ENCODE assay signal across 1 cellular context in the genomic region with DNA sequence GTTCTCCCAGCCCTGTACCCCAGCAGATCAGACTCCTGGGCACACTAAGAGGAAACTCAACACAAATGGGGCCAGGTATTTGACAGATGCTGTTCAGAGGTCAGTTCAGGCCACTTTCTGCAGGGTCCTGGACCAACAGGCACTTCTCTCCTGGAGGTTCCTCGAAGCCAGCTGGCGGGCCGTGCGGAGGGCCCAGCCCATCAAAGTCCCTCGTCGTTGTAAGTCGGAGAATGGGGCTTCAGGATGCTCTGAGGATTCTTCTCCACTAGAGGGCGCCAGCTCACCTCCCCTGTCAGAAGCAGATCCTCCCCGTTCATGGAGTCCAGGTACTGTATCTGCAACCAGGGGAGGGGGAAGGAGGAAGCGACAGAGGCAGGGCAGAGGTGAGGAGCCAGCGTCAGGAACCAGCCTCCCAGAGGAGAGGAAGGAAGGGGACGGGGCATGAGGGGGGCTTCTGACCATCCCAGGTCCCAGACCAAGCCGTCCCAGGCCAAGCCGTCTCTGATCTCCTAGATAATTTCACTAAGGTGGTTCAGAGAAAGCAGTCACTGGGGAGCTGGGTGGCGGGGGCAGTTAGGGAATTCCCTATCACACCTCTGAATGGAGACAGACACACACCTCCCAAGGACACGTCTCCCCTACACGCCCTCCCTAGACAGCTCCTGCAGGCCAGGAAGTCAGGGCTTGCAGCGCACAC.
TF ChIP-seq lines count a peak whose summit lies in the region.

No MANE protein-coding gene starts in this region.

TF ChIP-seq in HepG2, 621 proteins besides CTCF, POLR2A, EP300 and RAD21 (continued from another document and continues in another):
- TF ChIP-seq, protein P1, sequence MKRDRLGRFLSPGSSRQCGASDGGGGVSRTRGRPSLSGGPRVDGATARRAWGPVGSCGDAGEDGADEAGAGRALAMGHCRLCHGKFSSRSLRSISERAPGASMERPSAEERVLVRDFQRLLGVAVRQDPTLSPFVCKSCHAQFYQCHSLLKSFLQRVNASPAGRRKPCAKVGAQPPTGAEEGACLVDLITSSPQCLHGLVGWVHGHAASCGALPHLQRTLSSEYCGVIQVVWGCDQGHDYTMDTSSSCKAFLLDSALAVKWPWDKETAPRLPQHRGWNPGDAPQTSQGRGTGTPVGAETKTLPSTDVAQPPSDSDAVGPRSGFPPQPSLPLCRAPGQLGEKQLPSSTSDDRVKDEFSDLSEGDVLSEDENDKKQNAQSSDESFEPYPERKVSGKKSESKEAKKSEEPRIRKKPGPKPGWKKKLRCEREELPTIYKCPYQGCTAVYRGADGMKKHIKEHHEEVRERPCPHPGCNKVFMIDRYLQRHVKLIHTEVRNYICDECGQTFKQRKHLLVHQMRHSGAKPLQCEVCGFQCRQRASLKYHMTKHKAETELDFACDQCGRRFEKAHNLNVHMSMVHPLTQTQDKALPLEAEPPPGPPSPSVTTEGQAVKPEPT (CRISPR knock-in tag; IDR thresholded peaks at IDR 0.05; ENCODE audit: low read depth) = no peak
- TF ChIP-seq ZNF629 (CRISPR knock-in tag; conservative IDR thresholded peaks at IDR 0.05) = peak; percentile 47
- TF ChIP-seq, protein P2, sequence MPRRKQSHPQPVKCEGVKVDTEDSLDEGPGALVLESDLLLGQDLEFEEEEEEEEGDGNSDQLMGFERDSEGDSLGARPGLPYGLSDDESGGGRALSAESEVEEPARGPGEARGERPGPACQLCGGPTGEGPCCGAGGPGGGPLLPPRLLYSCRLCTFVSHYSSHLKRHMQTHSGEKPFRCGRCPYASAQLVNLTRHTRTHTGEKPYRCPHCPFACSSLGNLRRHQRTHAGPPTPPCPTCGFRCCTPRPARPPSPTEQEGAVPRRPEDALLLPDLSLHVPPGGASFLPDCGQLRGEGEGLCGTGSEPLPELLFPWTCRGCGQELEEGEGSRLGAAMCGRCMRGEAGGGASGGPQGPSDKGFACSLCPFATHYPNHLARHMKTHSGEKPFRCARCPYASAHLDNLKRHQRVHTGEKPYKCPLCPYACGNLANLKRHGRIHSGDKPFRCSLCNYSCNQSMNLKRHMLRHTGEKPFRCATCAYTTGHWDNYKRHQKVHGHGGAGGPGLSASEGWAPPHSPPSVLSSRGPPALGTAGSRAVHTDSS (CRISPR knock-in tag; conservative IDR thresholded peaks at IDR 0.05) = no peak
- TF ChIP-seq NCOA5 (CRISPR knock-in tag; IDR thresholded peaks at IDR 0.05) = no peak
- no peak for TF ChIP-seq TARDBP (CRISPR knock-in tag; IDR thresholded peaks at IDR 0.05)
- TF ChIP-seq GTF2F1 (IDR thresholded peaks at IDR 0.05; ENCODE audit: low read length) = 0 out of 2 replicates have a peak, but pooled peaks have one; percentile 51
- TF ChIP-seq FOXC1 (CRISPR knock-in tag; IDR thresholded peaks at IDR 0.05; ENCODE audit: borderline replicate concordance) = 0 out of 2 replicates have a peak, but pooled peaks have one; percentile 32
- TF ChIP-seq NBN (conservative IDR thresholded peaks at IDR 0.05) = no peak
- no peak for TF ChIP-seq ZNF678 (CRISPR knock-in tag; IDR thresholded peaks at IDR 0.05)
- no peak for TF ChIP-seq STAT5B (CRISPR knock-in tag; IDR thresholded peaks at IDR 0.05)
- TF ChIP-seq TRIM24 (CRISPR knock-in tag; IDR thresholded peaks at IDR 0.05) = no peak
- TF ChIP-seq NAIF1 (CRISPR knock-in tag; IDR thresholded peaks at IDR 0.05; ENCODE audit: borderline replicate concordance) = no peak
- TF ChIP-seq, protein P3, sequence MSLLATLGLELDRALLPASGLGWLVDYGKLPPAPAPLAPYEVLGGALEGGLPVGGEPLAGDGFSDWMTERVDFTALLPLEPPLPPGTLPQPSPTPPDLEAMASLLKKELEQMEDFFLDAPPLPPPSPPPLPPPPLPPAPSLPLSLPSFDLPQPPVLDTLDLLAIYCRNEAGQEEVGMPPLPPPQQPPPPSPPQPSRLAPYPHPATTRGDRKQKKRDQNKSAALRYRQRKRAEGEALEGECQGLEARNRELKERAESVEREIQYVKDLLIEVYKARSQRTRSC (CRISPR knock-in tag; IDR thresholded peaks at IDR 0.05; ENCODE audit: low read depth) = no peak
- TF ChIP-seq, protein P4, sequence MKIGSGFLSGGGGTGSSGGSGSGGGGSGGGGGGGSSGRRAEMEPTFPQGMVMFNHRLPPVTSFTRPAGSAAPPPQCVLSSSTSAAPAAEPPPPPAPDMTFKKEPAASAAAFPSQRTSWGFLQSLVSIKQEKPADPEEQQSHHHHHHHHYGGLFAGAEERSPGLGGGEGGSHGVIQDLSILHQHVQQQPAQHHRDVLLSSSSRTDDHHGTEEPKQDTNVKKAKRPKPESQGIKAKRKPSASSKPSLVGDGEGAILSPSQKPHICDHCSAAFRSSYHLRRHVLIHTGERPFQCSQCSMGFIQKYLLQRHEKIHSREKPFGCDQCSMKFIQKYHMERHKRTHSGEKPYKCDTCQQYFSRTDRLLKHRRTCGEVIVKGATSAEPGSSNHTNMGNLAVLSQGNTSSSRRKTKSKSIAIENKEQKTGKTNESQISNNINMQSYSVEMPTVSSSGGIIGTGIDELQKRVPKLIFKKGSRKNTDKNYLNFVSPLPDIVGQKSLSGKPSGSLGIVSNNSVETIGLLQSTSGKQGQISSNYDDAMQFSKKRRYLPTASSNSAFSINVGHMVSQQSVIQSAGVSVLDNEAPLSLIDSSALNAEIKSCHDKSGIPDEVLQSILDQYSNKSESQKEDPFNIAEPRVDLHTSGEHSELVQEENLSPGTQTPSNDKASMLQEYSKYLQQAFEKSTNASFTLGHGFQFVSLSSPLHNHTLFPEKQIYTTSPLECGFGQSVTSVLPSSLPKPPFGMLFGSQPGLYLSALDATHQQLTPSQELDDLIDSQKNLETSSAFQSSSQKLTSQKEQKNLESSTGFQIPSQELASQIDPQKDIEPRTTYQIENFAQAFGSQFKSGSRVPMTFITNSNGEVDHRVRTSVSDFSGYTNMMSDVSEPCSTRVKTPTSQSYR (CRISPR knock-in tag; IDR thresholded peaks at IDR 0.05; ENCODE audit: borderline replicate concordance) = peak; percentile 24; the same call in 1 of the 2 replicates
- no peak for TF ChIP-seq ARNTL (CRISPR knock-in tag; IDR thresholded peaks at IDR 0.05)
- peak; percentile 56; the same call in 1 of the 2 replicates for TF ChIP-seq RXRA (CRISPR knock-in tag; IDR thresholded peaks at IDR 0.05)
- no peak for TF ChIP-seq ZNF232 (CRISPR knock-in tag; IDR thresholded peaks at IDR 0.05; ENCODE audit: borderline replicate concordance)
- no peak for TF ChIP-seq ZNF33B (CRISPR knock-in tag; IDR thresholded peaks at IDR 0.05)
- TF ChIP-seq ZNF567 (CRISPR knock-in tag; IDR thresholded peaks at IDR 0.05; ENCODE audit: borderline replicate concordance) = no peak
- TF ChIP-seq, protein P5, sequence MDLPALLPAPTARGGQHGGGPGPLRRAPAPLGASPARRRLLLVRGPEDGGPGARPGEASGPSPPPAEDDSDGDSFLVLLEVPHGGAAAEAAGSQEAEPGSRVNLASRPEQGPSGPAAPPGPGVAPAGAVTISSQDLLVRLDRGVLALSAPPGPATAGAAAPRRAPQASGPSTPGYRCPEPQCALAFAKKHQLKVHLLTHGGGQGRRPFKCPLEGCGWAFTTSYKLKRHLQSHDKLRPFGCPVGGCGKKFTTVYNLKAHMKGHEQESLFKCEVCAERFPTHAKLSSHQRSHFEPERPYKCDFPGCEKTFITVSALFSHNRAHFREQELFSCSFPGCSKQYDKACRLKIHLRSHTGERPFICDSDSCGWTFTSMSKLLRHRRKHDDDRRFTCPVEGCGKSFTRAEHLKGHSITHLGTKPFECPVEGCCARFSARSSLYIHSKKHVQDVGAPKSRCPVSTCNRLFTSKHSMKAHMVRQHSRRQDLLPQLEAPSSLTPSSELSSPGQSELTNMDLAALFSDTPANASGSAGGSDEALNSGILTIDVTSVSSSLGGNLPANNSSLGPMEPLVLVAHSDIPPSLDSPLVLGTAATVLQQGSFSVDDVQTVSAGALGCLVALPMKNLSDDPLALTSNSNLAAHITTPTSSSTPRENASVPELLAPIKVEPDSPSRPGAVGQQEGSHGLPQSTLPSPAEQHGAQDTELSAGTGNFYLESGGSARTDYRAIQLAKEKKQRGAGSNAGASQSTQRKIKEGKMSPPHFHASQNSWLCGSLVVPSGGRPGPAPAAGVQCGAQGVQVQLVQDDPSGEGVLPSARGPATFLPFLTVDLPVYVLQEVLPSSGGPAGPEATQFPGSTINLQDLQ (CRISPR knock-in tag; IDR thresholded peaks at IDR 0.05) = no peak
- TF ChIP-seq EHMT2 (IDR thresholded peaks at IDR 0.05; ENCODE audit: borderline replicate concordance, low read depth, low read length) = no peak
- TF ChIP-seq, protein P6, sequence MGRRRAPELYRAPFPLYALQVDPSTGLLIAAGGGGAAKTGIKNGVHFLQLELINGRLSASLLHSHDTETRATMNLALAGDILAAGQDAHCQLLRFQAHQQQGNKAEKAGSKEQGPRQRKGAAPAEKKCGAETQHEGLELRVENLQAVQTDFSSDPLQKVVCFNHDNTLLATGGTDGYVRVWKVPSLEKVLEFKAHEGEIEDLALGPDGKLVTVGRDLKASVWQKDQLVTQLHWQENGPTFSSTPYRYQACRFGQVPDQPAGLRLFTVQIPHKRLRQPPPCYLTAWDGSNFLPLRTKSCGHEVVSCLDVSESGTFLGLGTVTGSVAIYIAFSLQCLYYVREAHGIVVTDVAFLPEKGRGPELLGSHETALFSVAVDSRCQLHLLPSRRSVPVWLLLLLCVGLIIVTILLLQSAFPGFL (CRISPR knock-in tag; IDR thresholded peaks at IDR 0.05) = no peak
- TF ChIP-seq CBX2 (IDR thresholded peaks at IDR 0.05; ENCODE audit: low read depth, low read length) = no peak
- no peak for TF ChIP-seq CBX2 (CRISPR knock-in tag; IDR thresholded peaks at IDR 0.05; ENCODE audit: low read depth)
- peak; percentile 61; the same call in 1 of the 2 replicates for TF ChIP-seq ZKSCAN8 (CRISPR knock-in tag; IDR thresholded peaks at IDR 0.05; ENCODE audit: borderline replicate concordance)
- TF ChIP-seq ZBTB38 (CRISPR knock-in tag; IDR thresholded peaks at IDR 0.05) = 0 out of 2 replicates have a peak, but pooled peaks have one; percentile 52
- TF ChIP-seq JARID2 (CRISPR knock-in tag; IDR thresholded peaks at IDR 0.05; ENCODE audit: insufficient replicate concordance) = no peak
- TF ChIP-seq ATF7 (IDR thresholded peaks at IDR 0.05) = no peak
- no peak for TF ChIP-seq ATF7 (CRISPR knock-in tag; IDR thresholded peaks at IDR 0.05)
- peak; percentile 90; the same call in 1 of the 2 replicates for TF ChIP-seq TSC22D2 (CRISPR knock-in tag; IDR thresholded peaks at IDR 0.05; ENCODE audit: borderline replicate concordance)
- no peak for TF ChIP-seq HNRNPK (IDR thresholded peaks at IDR 0.05; ENCODE audit: low read depth, low read length, poor library complexity, severe bottlenecking)
- no peak for TF ChIP-seq ZNF546 (CRISPR knock-in tag; conservative IDR thresholded peaks at IDR 0.05)
- TF ChIP-seq RBM39 (IDR thresholded peaks at IDR 0.05; ENCODE audit: low read depth, low read length, poor library complexity, severe bottlenecking) = peak; percentile 83
- TF ChIP-seq, protein P7, sequence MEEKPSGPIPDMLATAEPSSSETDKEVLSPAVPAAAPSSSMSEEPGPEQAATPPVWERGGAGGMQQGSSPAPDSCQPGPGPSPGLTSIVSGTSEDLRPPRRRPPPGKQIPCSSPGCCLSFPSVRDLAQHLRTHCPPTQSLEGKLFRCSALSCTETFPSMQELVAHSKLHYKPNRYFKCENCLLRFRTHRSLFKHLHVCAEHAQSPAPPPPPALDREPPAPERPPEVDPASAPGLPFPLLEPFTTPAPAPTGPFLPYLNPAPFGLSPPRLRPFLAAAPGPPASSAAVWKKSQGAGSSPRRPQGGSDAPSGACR (CRISPR knock-in tag; IDR thresholded peaks at IDR 0.05) = no peak
- TF ChIP-seq, protein P8, sequence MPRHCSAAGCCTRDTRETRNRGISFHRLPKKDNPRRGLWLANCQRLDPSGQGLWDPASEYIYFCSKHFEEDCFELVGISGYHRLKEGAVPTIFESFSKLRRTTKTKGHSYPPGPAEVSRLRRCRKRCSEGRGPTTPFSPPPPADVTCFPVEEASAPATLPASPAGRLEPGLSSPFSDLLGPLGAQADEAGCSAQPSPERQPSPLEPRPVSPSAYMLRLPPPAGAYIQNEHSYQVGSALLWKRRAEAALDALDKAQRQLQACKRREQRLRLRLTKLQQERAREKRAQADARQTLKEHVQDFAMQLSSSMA (CRISPR knock-in tag; IDR thresholded peaks at IDR 0.05) = peak; percentile 78; the same call in 1 of the 2 replicates
- TF ChIP-seq, protein P9, sequence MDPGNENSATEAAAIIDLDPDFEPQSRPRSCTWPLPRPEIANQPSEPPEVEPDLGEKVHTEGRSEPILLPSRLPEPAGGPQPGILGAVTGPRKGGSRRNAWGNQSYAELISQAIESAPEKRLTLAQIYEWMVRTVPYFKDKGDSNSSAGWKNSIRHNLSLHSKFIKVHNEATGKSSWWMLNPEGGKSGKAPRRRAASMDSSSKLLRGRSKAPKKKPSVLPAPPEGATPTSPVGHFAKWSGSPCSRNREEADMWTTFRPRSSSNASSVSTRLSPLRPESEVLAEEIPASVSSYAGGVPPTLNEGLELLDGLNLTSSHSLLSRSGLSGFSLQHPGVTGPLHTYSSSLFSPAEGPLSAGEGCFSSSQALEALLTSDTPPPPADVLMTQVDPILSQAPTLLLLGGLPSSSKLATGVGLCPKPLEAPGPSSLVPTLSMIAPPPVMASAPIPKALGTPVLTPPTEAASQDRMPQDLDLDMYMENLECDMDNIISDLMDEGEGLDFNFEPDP (CRISPR knock-in tag; conservative IDR thresholded peaks at IDR 0.05) = no peak
- no peak for TF ChIP-seq ONECUT2 (CRISPR knock-in tag; IDR thresholded peaks at IDR 0.05)
- peak; percentile 38 for TF ChIP-seq TBL1XR1 (IDR thresholded peaks at IDR 0.05; ENCODE audit: borderline replicate concordance, low read length, partially characterized antibody)
- TF ChIP-seq, protein P10, sequence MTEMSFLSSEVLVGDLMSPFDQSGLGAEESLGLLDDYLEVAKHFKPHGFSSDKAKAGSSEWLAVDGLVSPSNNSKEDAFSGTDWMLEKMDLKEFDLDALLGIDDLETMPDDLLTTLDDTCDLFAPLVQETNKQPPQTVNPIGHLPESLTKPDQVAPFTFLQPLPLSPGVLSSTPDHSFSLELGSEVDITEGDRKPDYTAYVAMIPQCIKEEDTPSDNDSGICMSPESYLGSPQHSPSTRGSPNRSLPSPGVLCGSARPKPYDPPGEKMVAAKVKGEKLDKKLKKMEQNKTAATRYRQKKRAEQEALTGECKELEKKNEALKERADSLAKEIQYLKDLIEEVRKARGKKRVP (CRISPR knock-in tag; IDR thresholded peaks at IDR 0.05) = no peak
- TF ChIP-seq ZNF335 (CRISPR knock-in tag; IDR thresholded peaks at IDR 0.05) = 0 out of 2 replicates have a peak, but pooled peaks have one; percentile 73
- TF ChIP-seq KDM5B (CRISPR knock-in tag; IDR thresholded peaks at IDR 0.05; ENCODE audit: borderline replicate concordance) = no peak
- no peak for TF ChIP-seq HNRNPH1 (optimal IDR thresholded peaks at IDR 0.05; ENCODE audit: low read depth, low read length)
- TF ChIP-seq ZNF724P (CRISPR knock-in tag; IDR thresholded peaks at IDR 0.05; ENCODE audit: borderline replicate concordance) = no peak
- TF ChIP-seq ZNF83 (CRISPR knock-in tag; IDR thresholded peaks at IDR 0.05; ENCODE audit: borderline replicate concordance) = no peak
- no peak for TF ChIP-seq ZSCAN29 (CRISPR knock-in tag; conservative IDR thresholded peaks at IDR 0.05)
- no peak for TF ChIP-seq ZNF441 (CRISPR knock-in tag; IDR thresholded peaks at IDR 0.05; ENCODE audit: borderline replicate concordance)
- no peak for TF ChIP-seq ZNF589 (CRISPR knock-in tag; conservative IDR thresholded peaks at IDR 0.05)
- TF ChIP-seq GZF1 (CRISPR knock-in tag; IDR thresholded peaks at IDR 0.05) = no peak
- TF ChIP-seq ZNF670 (CRISPR knock-in tag; IDR thresholded peaks at IDR 0.05; ENCODE audit: borderline replicate concordance) = no peak
